11 cellular contexts compared by ENCODE assay signal in genomic region chr5:135246605-135246922, GRCh38.
DNase-seq lines count a peak whose midpoint lies in the region; ATAC-seq and TF ChIP-seq lines count a peak whose summit lies in the region.
"Had no signal": no experiment of that assay in that cellular context is flagged by ENCODE, and none has a peak within 500 bp of the region (broad histone marks: within the 10 kb centered on the region; RNA-seq: fewer than 3 reads in every experiment).

No MANE protein-coding gene starts in this region.

- H3K4me3 ChIP-seq in CD4-positive, alpha-beta memory T cell (ENCODE audit: low read length in 2 of 2) = no peak overlapping the region
- H3K4me3 ChIP-seq: transverse colon had no signal

- TF ChIP-seq CTCF in nephron progenitor cell (IDR thresholded peaks at IDR 0.05) = no peak

- peak; percentile 36 for DNase-seq in activated CD8-positive, alpha-beta memory T cell treated with anti-CD3 and anti-CD28 coated beads, Interleukin-2, amount 10 ng/mL, durations not matched to agents 7 days and 5 days
- no peak for DNase-seq in activated CD8-positive, alpha-beta memory T cell treated with anti-CD3 and anti-CD28 coated beads, Interleukin-2, amount 50 U/mL, for 48 hours
- DNase-seq in epithelial cell of prostate (ENCODE audit: low read depth, low spot score) (no peak), occipital lobe (lab: John Stamatoyannopoulos, UW) (peak; percentile 62), T-helper 2 cell (no peak), nephron progenitor cell (no peak), dermis blood vessel endothelial cell (no peak)
- no peak for DNase-seq in CD4-positive, alpha-beta memory T cell
- DNase-seq: left cardiac atrium, transverse colon had no signal

- intact Hi-C loops in CD4-positive, alpha-beta memory T cell (cut with micrococcal nuclease) = no loop called here

- no peaks in the 10 kb centered on the region for H3K36me3 ChIP-seq in CD4-positive, alpha-beta memory T cell (ENCODE audit: insufficient read depth, low read length)
- H3K36me3 ChIP-seq: transverse colon had no signal

- H3K9me3 Mint-ChIP-seq in activated CD8-positive, alpha-beta memory T cell treated with anti-CD3 and anti-CD28 coated beads, Interleukin-2, amount 10 ng/mL, durations not matched to agents 7 days and 5 days (ENCODE audit: low read depth) = no peaks in the 10 kb centered on the region
- no peaks in the 10 kb centered on the region for H3K9me3 Mint-ChIP-seq in CD4-positive, alpha-beta memory T cell
- peaks cover 4% of the 10 kb centered on the region for H3K9me3 Mint-ChIP-seq in nephron progenitor cell

- H3K36me3 Mint-ChIP-seq in activated CD8-positive, alpha-beta memory T cell treated with anti-CD3 and anti-CD28 coated beads, Interleukin-2, amount 10 ng/mL, durations not matched to agents 7 days and 5 days = no peaks in the 10 kb centered on the region
- no peaks in the 10 kb centered on the region for H3K36me3 Mint-ChIP-seq in CD4-positive, alpha-beta memory T cell
- H3K36me3 Mint-ChIP-seq in nephron progenitor cell (ENCODE audit: low read depth) = no peaks in the 10 kb centered on the region

- no peak for ATAC-seq in activated CD8-positive, alpha-beta memory T cell treated with anti-CD3 and anti-CD28 coated beads, Interleukin-2, amount 10 ng/mL, durations not matched to agents 7 days and 5 days

- POLR2A ChIA-PET in CD4-positive, alpha-beta memory T cell (lab: Charles Lee; ENCODE audit: partially characterized antibody) = no interaction called here

- CTCF ChIA-PET in activated CD8-positive, alpha-beta memory T cell treated with anti-CD3 and anti-CD28 coated beads, Interleukin-2, amount 10 ng/mL, durations not matched to agents 7 days and 5 days (lab: Charles Lee) = no interaction called here
- CTCF ChIA-PET in CD4-positive, alpha-beta memory T cell (lab: Charles Lee; ENCODE audit: partially characterized antibody) = no interaction called here

- H3K27ac Mint-ChIP-seq in activated CD8-positive, alpha-beta memory T cell treated with anti-CD3 and anti-CD28 coated beads, Interleukin-2, amount 10 ng/mL, durations not matched to agents 7 days and 5 days = no peak overlapping the region
- H3K27ac Mint-ChIP-seq in CD4-positive, alpha-beta memory T cell = no peak overlapping the region
- H3K27ac Mint-ChIP-seq in nephron progenitor cell = no peak overlapping the region

- H3K27me3 ChIP-seq in CD4-positive, alpha-beta memory T cell (ENCODE audit: insufficient read depth, low read length) = no peaks in the 10 kb centered on the region
- H3K27me3 ChIP-seq: transverse colon had no signal

- no peak overlapping the region for H3K4me3 Mint-ChIP-seq in activated CD8-positive, alpha-beta memory T cell treated with anti-CD3 and anti-CD28 coated beads, Interleukin-2, amount 10 ng/mL, durations not matched to agents 7 days and 5 days
- H3K4me3 Mint-ChIP-seq in CD4-positive, alpha-beta memory T cell = no peak overlapping the region
- H3K4me3 Mint-ChIP-seq in nephron progenitor cell = no peak overlapping the region
- H3K4me3 Mint-ChIP-seq: dendritic cell treated with granulocyte-macrophage colony-stimulating factor and Interleukin-4, amounts not matched to agents 40 ng/mL and 50 ng/mL, for 4 days had no signal

- no peaks in the 10 kb centered on the region for H3K9me3 ChIP-seq in CD4-positive, alpha-beta memory T cell (ENCODE audit: control insufficient read depth in 1 of 2, low read length in 2 of 2)
- H3K9me3 ChIP-seq: transverse colon had no signal

- no peaks in the 10 kb centered on the region for H3K4me1 Mint-ChIP-seq in activated CD8-positive, alpha-beta memory T cell treated with anti-CD3 and anti-CD28 coated beads, Interleukin-2, amount 10 ng/mL, durations not matched to agents 7 days and 5 days
- no peaks in the 10 kb centered on the region for H3K4me1 Mint-ChIP-seq in CD4-positive, alpha-beta memory T cell
- peaks cover 82% of the 10 kb centered on the region for H3K4me1 Mint-ChIP-seq in nephron progenitor cell

- peak overlapping the region; percentile 84 for H3K27ac ChIP-seq in epithelial cell of prostate
- no peak overlapping the region for H3K27ac ChIP-seq in CD4-positive, alpha-beta memory T cell (ENCODE audit: low read depth, low read length)

- H3K27me3 Mint-ChIP-seq in activated CD8-positive, alpha-beta memory T cell treated with anti-CD3 and anti-CD28 coated beads, Interleukin-2, amount 10 ng/mL, durations not matched to agents 7 days and 5 days = no peaks in the 10 kb centered on the region
- H3K27me3 Mint-ChIP-seq in CD4-positive, alpha-beta memory T cell = peaks cover 2 to 7% of the 10 kb centered on the region in 2 donors
- H3K27me3 Mint-ChIP-seq in nephron progenitor cell (ENCODE audit: low read depth, poor library complexity) = peaks cover 7% of the 10 kb centered on the region

- no peaks in the 10 kb centered on the region for H3K4me1 ChIP-seq in CD4-positive, alpha-beta memory T cell (ENCODE audit: insufficient read depth, low read length)

Comparison
In these comparisons a context has a peak if more than half of its experiments do, and no peak if none do; other contexts are left out.
1. DNase-seq: peak in activated CD8-positive, alpha-beta memory T cell treated with anti-CD3 and anti-CD28 coated beads, Interleukin-2, amount 10 ng/mL, durations not matched to agents 7 days and 5 days (single experiment) and occipital lobe (single experiment); none in activated CD8-positive, alpha-beta memory T cell treated with anti-CD3 and anti-CD28 coated beads, Interleukin-2, amount 50 U/mL, for 48 hours (single experiment), epithelial cell of prostate (single experiment), T-helper 2 cell (0 of 5), CD4-positive, alpha-beta memory T cell (0 of 5), nephron progenitor cell (single experiment) and dermis blood vessel endothelial cell (single experiment).